14 cellular contexts compared by ENCODE assay signal in genomic region chr1:53992085-53992874, GRCh38. TPM values are rescaled to one million over a fixed set of nuclear protein-coding genes. Genes with fewer than 3 reads are reported as not detected.
DNase-seq lines count a peak whose midpoint lies in the region; ATAC-seq and TF ChIP-seq lines count a peak whose summit lies in the region.
"Had no signal": no experiment of that assay in that cellular context is flagged by ENCODE, and none has a peak within 500 bp of the region (broad histone marks: within the 10 kb centered on the region; RNA-seq: fewer than 3 reads in every experiment).

No MANE protein-coding gene starts in this region.

- no peak overlapping the region for H3K4me3 Mint-ChIP-seq in neural progenitor cell
- H3K4me3 Mint-ChIP-seq in stimulated activated memory B cell treated with anti-CD40 and anti-IgM and Interleukin-4, amounts not matched to agents 10 μg/mL and 1 μg/mL and 100 μg/mL, for 72 hours, result no peak overlapping the region
- H3K4me3 Mint-ChIP-seq: IgD-negative memory B cell had no signal

- TF ChIP-seq RAD21 in Ishikawa (IDR thresholded peaks at IDR 0.05; ENCODE audit: low read depth), result peak; percentile 53

- ATAC-seq in stimulated activated memory B cell treated with anti-CD40 and anti-IgM and Interleukin-4, amounts not matched to agents 10 μg/mL and 1 μg/mL and 100 μg/mL, for 72 hours, result no peak

- H2AFZ ChIP-seq in neural progenitor cell (replicated peaks), result peak overlapping the region; percentile 34

- H3K4me3 ChIP-seq in epithelial cell of proximal tubule (ENCODE audit: low read depth, low read length) (no peak overlapping the region), neural progenitor cell (no peak overlapping the region)
- H3K4me3 ChIP-seq: stomach had no signal

- H3F3A ChIP-seq in neural progenitor cell (ENCODE audit: low read depth), result no peaks in the 10 kb centered on the region

- H3K4me1 Mint-ChIP-seq in neural progenitor cell, result no peaks in the 10 kb centered on the region
- no peaks in the 10 kb centered on the region for H3K4me1 Mint-ChIP-seq in stimulated activated memory B cell treated with anti-CD40 and anti-IgM and Interleukin-4, amounts not matched to agents 10 μg/mL and 1 μg/mL and 100 μg/mL, for 72 hours
- H3K4me1 Mint-ChIP-seq: IgD-negative memory B cell had no signal

- TF ChIP-seq EP300 in Ishikawa (IDR thresholded peaks at IDR 0.05; ENCODE audit: borderline replicate concordance), result no peak

- DNase-seq in DMS53 (lab: John Stamatoyannopoulos, UW) (peak; percentile 58), DMS53 treated with DMSO at 0.1 percent for 48 hours (lab: John Stamatoyannopoulos, UW; ENCODE audit: unreplicated experiment) (no peak), epithelial cell of proximal tubule (ENCODE audit: low read depth) (no peak), neural progenitor cell (ENCODE audit: low spot score) (peak; percentile 56), NCI-H1092 treated with DMSO at 0.1 percent for 48 hours (lab: John Stamatoyannopoulos, UW) (no peak), NCI-H1092 (lab: John Stamatoyannopoulos, UW) (no peak)
- DNase-seq: 8988T; stimulated activated CD4-positive, alpha-beta T cell treated with anti-CD3 and anti-CD28 coated beads, Interleukin-2, amount 100 ng/mL, for 48 hours; stomach had no signal

- H3K36me3 Mint-ChIP-seq in neural progenitor cell, result no peaks in the 10 kb centered on the region
- H3K36me3 Mint-ChIP-seq in stimulated activated memory B cell treated with anti-CD40 and anti-IgM and Interleukin-4, amounts not matched to agents 10 μg/mL and 1 μg/mL and 100 μg/mL, for 72 hours, result no peaks in the 10 kb centered on the region
- H3K36me3 Mint-ChIP-seq: IgD-negative memory B cell had no signal

- peaks cover 5% of the 10 kb centered on the region for H3K27me3 Mint-ChIP-seq in neural progenitor cell (ENCODE audit: insufficient read depth, low read depth)
- no peaks in the 10 kb centered on the region for H3K27me3 Mint-ChIP-seq in stimulated activated memory B cell treated with anti-CD40 and anti-IgM and Interleukin-4, amounts not matched to agents 10 μg/mL and 1 μg/mL and 100 μg/mL, for 72 hours

- H3K4me2 ChIP-seq in neural progenitor cell, result no peak overlapping the region

- no peak overlapping the region for H3K27ac Mint-ChIP-seq in neural progenitor cell
- no peak overlapping the region for H3K27ac Mint-ChIP-seq in stimulated activated memory B cell treated with anti-CD40 and anti-IgM and Interleukin-4, amounts not matched to agents 10 μg/mL and 1 μg/mL and 100 μg/mL, for 72 hours
- H3K27ac Mint-ChIP-seq: IgD-negative memory B cell had no signal

- H4K20me1 ChIP-seq in neural progenitor cell (ENCODE audit: low read depth), result no peaks in the 10 kb centered on the region

- no peak overlapping the region for H3K9ac ChIP-seq in neural progenitor cell

- TF ChIP-seq CTCF in epithelial cell of proximal tubule (conservative IDR thresholded peaks at IDR 0.05; ENCODE audit: low read depth, low read length), result peak; percentile 18
- peak; percentile 48 for TF ChIP-seq CTCF in neural progenitor cell (IDR thresholded peaks at IDR 0.05)

- H3K27ac ChIP-seq in neural progenitor cell, result no peak overlapping the region
- H3K27ac ChIP-seq: stomach, VCaP had no signal

- H3K79me2 ChIP-seq in neural progenitor cell (ENCODE audit: low read depth), result no peaks in the 10 kb centered on the region

- no peaks in the 10 kb centered on the region for H3K9me3 Mint-ChIP-seq in neural progenitor cell
- H3K9me3 Mint-ChIP-seq in stimulated activated memory B cell treated with anti-CD40 and anti-IgM and Interleukin-4, amounts not matched to agents 10 μg/mL and 1 μg/mL and 100 μg/mL, for 72 hours, result no peaks in the 10 kb centered on the region

- no peaks in the 10 kb centered on the region for H3K27me3 ChIP-seq in neural progenitor cell
- H3K27me3 ChIP-seq: stomach had no signal

- H3K36me3 ChIP-seq in neural progenitor cell, result no peaks in the 10 kb centered on the region
- H3K36me3 ChIP-seq: stomach had no signal

- no peaks in the 10 kb centered on the region for H3K4me1 ChIP-seq in neural progenitor cell
- H3K4me1 ChIP-seq: stomach had no signal

- no peaks in the 10 kb centered on the region for H3K9me3 ChIP-seq in neural progenitor cell (ENCODE audit: low read depth)
- H3K9me3 ChIP-seq: stomach had no signal

TF ChIP-seq in Ishikawa, 13 proteins besides CTCF, POLR2A, EP300 and RAD21:
- TF ChIP-seq CREB1 (IDR thresholded peaks at IDR 0.05; ENCODE audit: low read depth) (no peak), TAF1 (IDR thresholded peaks at IDR 0.05; ENCODE audit: low read depth) (no peak), MAX (IDR thresholded peaks at IDR 0.05) (no peak), CEBPB (IDR thresholded peaks at IDR 0.05) (no peak)
TF ChIP-seq in Ishikawa: peak in this region for 0.

RNA-seq across cellular contexts. Expression of gene LDLRAD1, which starts 25.7 kb away (rescaled TPM):
- total RNA-seq in epithelial cell of proximal tubule (not detected in 2 replicates), neural progenitor cell (ENCODE audit: low replicate concordance) (not detected in 2 replicates)
- total RNA-seq: omental fat pad, stomach had no signal

RNA-seq across cellular contexts. Expression of gene LRRC42, which starts 46.1 kb away (rescaled TPM):
- 46.7 and 48.0 TPM in 2 replicates for total RNA-seq in epithelial cell of proximal tubule
- total RNA-seq in neural progenitor cell (ENCODE audit: low replicate concordance), result 69.1 and 74.5 TPM in 2 replicates

RNA-seq across cellular contexts. Expression of gene IFT25, which starts 46.8 kb away (rescaled TPM):
- total RNA-seq in epithelial cell of proximal tubule, result 31.5 and 37.9 TPM in 2 replicates
- total RNA-seq in neural progenitor cell (ENCODE audit: low replicate concordance), result 48.4 and 54.0 TPM in 2 replicates

Comparison
In these comparisons a context has a peak if more than half of its experiments do, and no peak if none do; other contexts are left out.
1. DNase-seq: peak in DMS53 (single experiment) and neural progenitor cell (single experiment); none in DMS53 treated with DMSO at 0.1 percent for 48 hours (single experiment), epithelial cell of proximal tubule (single experiment), NCI-H1092 treated with DMSO at 0.1 percent for 48 hours (single experiment) and NCI-H1092 (single experiment).